1 cellular context compared by ENCODE assay signal in the genomic region with DNA sequence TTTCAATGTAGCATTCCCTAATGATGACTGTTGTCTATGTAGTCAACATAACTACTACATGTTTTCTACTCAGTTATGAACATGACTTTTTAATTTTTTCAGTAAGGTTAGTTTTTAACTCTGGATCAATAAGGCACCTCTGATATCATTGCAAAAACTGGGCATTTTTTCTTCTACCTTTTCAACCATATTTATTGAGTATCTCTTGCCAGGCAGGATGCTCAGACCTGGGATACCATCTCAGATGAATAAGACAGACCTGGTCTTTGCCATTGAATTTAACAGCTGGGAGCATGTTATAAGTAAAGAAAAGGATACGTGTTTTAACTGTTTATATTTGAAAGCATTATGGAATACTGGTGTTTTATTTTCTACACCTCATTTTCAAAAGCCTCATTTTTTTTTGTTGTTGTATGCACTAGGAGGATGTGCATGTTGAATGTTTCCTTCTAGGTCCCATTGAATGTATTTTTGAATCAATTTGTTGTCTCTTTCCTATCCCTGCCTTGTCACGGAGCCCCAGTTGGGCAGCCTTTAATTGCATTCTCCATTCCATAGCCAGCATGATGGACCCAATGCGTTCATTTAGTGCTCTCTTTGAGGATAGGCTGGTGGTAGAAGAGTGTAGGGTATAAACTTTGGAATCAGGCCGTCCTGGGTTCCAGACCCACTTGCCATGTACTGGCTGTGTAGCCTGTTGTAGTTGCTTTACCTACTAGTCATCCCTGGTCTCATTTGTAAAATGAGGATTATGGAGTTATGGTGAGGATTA.
TF ChIP-seq lines count a peak whose summit lies in the region.

No MANE protein-coding gene starts in this region.

TF ChIP-seq in HCT116, 20 proteins besides CTCF, POLR2A, EP300 and RAD21 (continued from another document):
- TF ChIP-seq, protein P1, sequence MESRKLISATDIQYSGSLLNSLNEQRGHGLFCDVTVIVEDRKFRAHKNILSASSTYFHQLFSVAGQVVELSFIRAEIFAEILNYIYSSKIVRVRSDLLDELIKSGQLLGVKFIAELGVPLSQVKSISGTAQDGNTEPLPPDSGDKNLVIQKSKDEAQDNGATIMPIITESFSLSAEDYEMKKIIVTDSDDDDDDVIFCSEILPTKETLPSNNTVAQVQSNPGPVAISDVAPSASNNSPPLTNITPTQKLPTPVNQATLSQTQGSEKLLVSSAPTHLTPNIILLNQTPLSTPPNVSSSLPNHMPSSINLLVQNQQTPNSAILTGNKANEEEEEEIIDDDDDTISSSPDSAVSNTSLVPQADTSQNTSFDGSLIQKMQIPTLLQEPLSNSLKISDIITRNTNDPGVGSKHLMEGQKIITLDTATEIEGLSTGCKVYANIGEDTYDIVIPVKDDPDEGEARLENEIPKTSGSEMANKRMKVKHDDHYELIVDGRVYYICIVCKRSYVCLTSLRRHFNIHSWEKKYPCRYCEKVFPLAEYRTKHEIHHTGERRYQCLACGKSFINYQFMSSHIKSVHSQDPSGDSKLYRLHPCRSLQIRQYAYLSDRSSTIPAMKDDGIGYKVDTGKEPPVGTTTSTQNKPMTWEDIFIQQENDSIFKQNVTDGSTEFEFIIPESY (IDR thresholded peaks at IDR 0.05; ENCODE audit: extremely low read depth, insufficient replicate concordance, low read length): no peak
- TF ChIP-seq ELF1 (IDR thresholded peaks at IDR 0.05; ENCODE audit: borderline replicate concordance, low read depth) (no peak), CEBPB (IDR thresholded peaks at IDR 0.05; ENCODE audit: low read depth) (no peak), ZNF274 (IDR thresholded peaks at IDR 0.05; ENCODE audit: low read depth, low read length) (no peak), ZFX (IDR thresholded peaks at IDR 0.05) (no peak), SP1 (IDR thresholded peaks at IDR 0.05; ENCODE audit: low read depth) (no peak), EZH2phosphoT487 (IDR thresholded peaks at IDR 0.05; ENCODE audit: borderline replicate concordance) (no peak), FOSL1 (IDR thresholded peaks at IDR 0.05; ENCODE audit: low read depth) (no peak), JUND (IDR thresholded peaks at IDR 0.05) (no peak), YY1 (IDR thresholded peaks at IDR 0.05; ENCODE audit: extremely low read depth, insufficient replicate concordance, low read depth, low read length) (no peak)
- TF ChIP-seq, protein P2, sequence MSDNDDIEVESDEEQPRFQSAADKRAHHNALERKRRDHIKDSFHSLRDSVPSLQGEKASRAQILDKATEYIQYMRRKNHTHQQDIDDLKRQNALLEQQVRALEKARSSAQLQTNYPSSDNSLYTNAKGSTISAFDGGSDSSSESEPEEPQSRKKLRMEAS (IDR thresholded peaks at IDR 0.05): no peak
TF ChIP-seq in HCT116: peak in this region for 0.
